13 cellular contexts compared by ENCODE assay signal in genomic region chr1:154808909-154809262, GRCh38.
DNase-seq lines count a peak whose midpoint lies in the region; ATAC-seq and TF ChIP-seq lines count a peak whose summit lies in the region.
"Had no signal": no experiment of that assay in that cellular context is flagged by ENCODE, and none has a peak within 500 bp of the region (broad histone marks: within the 10 kb centered on the region; RNA-seq: fewer than 3 reads in every experiment).

No MANE protein-coding gene starts in this region.

- peaks cover 41 to 50% of the 10 kb centered on the region in 2 donors for H3K4me1 ChIP-seq in gastrocnemius medialis

- H3K27me3 ChIP-seq in gastrocnemius medialis: no peaks in the 10 kb centered on the region
- H3K27me3 ChIP-seq: cardiac muscle cell, vagina had no signal

- intact Hi-C loops in gastrocnemius medialis (cut with DNase I; ENCODE audit: low total_unique reads): loop anchor here (1.0 to 2.0 kb wide), 3 partner anchors 28 to 62 kb away; partner anchors contain the start of gene KCNN3

- peak; percentile 69 to 83 for TF ChIP-seq POLR2A in gastrocnemius medialis (IDR thresholded peaks at IDR 0.05)

- TF ChIP-seq CTCF in gastrocnemius medialis (IDR thresholded peaks at IDR 0.05 in 4 of 5, conservative IDR thresholded peaks at IDR 0.05 in 1 of 5): no peak

- in situ Hi-C loops in gastrocnemius medialis (cut with MboI; ENCODE audit: low sequenced_read_pairs in 4 of 4): no loop called here

- no peaks in the 10 kb centered on the region for H3K36me3 ChIP-seq in gastrocnemius medialis
- H3K36me3 ChIP-seq: cardiac muscle cell, vagina had no signal

- ATAC-seq in HG03108 (IDR thresholded peaks at IDR 0.05; ENCODE audit: unreplicated experiment) (peak; percentile 51), gastrocnemius medialis (peak; percentile 83 to 87), GM21576 (IDR thresholded peaks at IDR 0.05; ENCODE audit: unreplicated experiment) (no peak), GM19467 (IDR thresholded peaks at IDR 0.05; ENCODE audit: unreplicated experiment) (no peak)

- H3K27ac ChIP-seq in cingulate gyrus (ENCODE audit: low read depth, low read length) (peak overlapping the region; percentile 47), gastrocnemius medialis (peak overlapping the region; percentile 81 to 92 (median 85))
- H3K27ac ChIP-seq: cardiac muscle cell had no signal

- H3K9me3 ChIP-seq in gastrocnemius medialis: no peaks in the 10 kb centered on the region
- H3K9me3 ChIP-seq: vagina had no signal

- peak; percentile 33 for DNase-seq in NCI-H2196 (lab: John Stamatoyannopoulos, UW; ENCODE audit: unreplicated experiment)
- no peak for DNase-seq in NCI-H2196 treated with DMSO at 0.1 percent for 48 hours (lab: John Stamatoyannopoulos, UW; ENCODE audit: unreplicated experiment)
- DNase-seq in gastrocnemius medialis: peak; percentile 88 to 92
- DNase-seq in epidermal melanocyte (ENCODE audit: insufficient read length, low spot score): no peak
- DNase-seq: DMS53, HFFc6, NCI-H1436 treated with DMSO at 0.1 percent for 48 hours had no signal

- H3K4me3 ChIP-seq in gastrocnemius medialis: peak overlapping the region; percentile 14 to 32 (median 26)
- H3K4me3 ChIP-seq: cardiac muscle cell, vagina had no signal

Comparison
In these comparisons a context has a peak if more than half of its experiments do, and no peak if none do; other contexts are left out.
1. DNase-seq: peak in NCI-H2196 (single experiment) and gastrocnemius medialis (2 of 2); none in NCI-H2196 treated with DMSO at 0.1 percent for 48 hours (single experiment) and epidermal melanocyte (single experiment).
2. ATAC-seq: peak in HG03108 (single experiment) and gastrocnemius medialis (2 of 2); none in GM21576 (single experiment) and GM19467 (single experiment).